Comparison of ENCODE assay signal across 1 cellular context in genomic region chr12:57089259-57090245, GRCh38.
TF ChIP-seq lines count a peak whose summit lies in the region.

No MANE protein-coding gene starts in this region.

TF ChIP-seq in HepG2, 621 proteins besides CTCF, POLR2A, EP300 and RAD21 (continued from another document and continues in another):
- TF ChIP-seq, protein P1, sequence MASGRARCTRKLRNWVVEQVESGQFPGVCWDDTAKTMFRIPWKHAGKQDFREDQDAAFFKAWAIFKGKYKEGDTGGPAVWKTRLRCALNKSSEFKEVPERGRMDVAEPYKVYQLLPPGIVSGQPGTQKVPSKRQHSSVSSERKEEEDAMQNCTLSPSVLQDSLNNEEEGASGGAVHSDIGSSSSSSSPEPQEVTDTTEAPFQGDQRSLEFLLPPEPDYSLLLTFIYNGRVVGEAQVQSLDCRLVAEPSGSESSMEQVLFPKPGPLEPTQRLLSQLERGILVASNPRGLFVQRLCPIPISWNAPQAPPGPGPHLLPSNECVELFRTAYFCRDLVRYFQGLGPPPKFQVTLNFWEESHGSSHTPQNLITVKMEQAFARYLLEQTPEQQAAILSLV (CRISPR knock-in tag; IDR thresholded peaks at IDR 0.05; ENCODE audit: borderline replicate concordance), result no peak
- TF ChIP-seq, protein P2, sequence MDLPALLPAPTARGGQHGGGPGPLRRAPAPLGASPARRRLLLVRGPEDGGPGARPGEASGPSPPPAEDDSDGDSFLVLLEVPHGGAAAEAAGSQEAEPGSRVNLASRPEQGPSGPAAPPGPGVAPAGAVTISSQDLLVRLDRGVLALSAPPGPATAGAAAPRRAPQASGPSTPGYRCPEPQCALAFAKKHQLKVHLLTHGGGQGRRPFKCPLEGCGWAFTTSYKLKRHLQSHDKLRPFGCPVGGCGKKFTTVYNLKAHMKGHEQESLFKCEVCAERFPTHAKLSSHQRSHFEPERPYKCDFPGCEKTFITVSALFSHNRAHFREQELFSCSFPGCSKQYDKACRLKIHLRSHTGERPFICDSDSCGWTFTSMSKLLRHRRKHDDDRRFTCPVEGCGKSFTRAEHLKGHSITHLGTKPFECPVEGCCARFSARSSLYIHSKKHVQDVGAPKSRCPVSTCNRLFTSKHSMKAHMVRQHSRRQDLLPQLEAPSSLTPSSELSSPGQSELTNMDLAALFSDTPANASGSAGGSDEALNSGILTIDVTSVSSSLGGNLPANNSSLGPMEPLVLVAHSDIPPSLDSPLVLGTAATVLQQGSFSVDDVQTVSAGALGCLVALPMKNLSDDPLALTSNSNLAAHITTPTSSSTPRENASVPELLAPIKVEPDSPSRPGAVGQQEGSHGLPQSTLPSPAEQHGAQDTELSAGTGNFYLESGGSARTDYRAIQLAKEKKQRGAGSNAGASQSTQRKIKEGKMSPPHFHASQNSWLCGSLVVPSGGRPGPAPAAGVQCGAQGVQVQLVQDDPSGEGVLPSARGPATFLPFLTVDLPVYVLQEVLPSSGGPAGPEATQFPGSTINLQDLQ (CRISPR knock-in tag; IDR thresholded peaks at IDR 0.05), result 0 out of 2 replicates have a peak, but pooled peaks have one; percentile 40
- no peak for TF ChIP-seq ZFP1 (CRISPR knock-in tag; IDR thresholded peaks at IDR 0.05)
- no peak for TF ChIP-seq ZNF598 (CRISPR knock-in tag; IDR thresholded peaks at IDR 0.05; ENCODE audit: borderline replicate concordance)
- TF ChIP-seq PITX1 (CRISPR knock-in tag; IDR thresholded peaks at IDR 0.05), result 0 out of 2 replicates have a peak, but pooled peaks have one; percentile 15
- TF ChIP-seq SMARCC2 (IDR thresholded peaks at IDR 0.05), result no peak
- TF ChIP-seq ZNF629 (CRISPR knock-in tag; conservative IDR thresholded peaks at IDR 0.05), result no peak
- TF ChIP-seq NR1H2 (CRISPR knock-in tag; IDR thresholded peaks at IDR 0.05; ENCODE audit: borderline replicate concordance, low read depth), result no peak
- TF ChIP-seq ZNF253 (CRISPR knock-in tag; IDR thresholded peaks at IDR 0.05; ENCODE audit: borderline replicate concordance), result no peak
- TF ChIP-seq MED1 (CRISPR knock-in tag; IDR thresholded peaks at IDR 0.05), result 0 out of 2 replicates have a peak, but pooled peaks have one; percentile 8
- TF ChIP-seq RARG (CRISPR knock-in tag; IDR thresholded peaks at IDR 0.05; ENCODE audit: low read depth), result no peak
- no peak for TF ChIP-seq SKI (IDR thresholded peaks at IDR 0.05; ENCODE audit: partially characterized antibody)
- no peak for TF ChIP-seq NRL (CRISPR knock-in tag; IDR thresholded peaks at IDR 0.05; ENCODE audit: borderline replicate concordance)
- TF ChIP-seq TIGD3 (CRISPR knock-in tag; IDR thresholded peaks at IDR 0.05; ENCODE audit: borderline replicate concordance), result no peak
- TF ChIP-seq NFIC (IDR thresholded peaks at IDR 0.05; ENCODE audit: low read length), result no peak
- TF ChIP-seq PRMT3 (CRISPR knock-in tag; IDR thresholded peaks at IDR 0.05; ENCODE audit: borderline replicate concordance, low read depth), result no peak
- no peak for TF ChIP-seq ATF3 (CRISPR knock-in tag; IDR thresholded peaks at IDR 0.05)
- TF ChIP-seq MAFK (conservative IDR thresholded peaks at IDR 0.05 in 1 of 2, IDR thresholded peaks at IDR 0.05 in 1 of 2; ENCODE audit: low read length in 2 of 2), result no peak
- no peak for TF ChIP-seq ZNF33B (CRISPR knock-in tag; IDR thresholded peaks at IDR 0.05)
- TF ChIP-seq PATZ1 (CRISPR knock-in tag; IDR thresholded peaks at IDR 0.05), result no peak; the same call in none of the 2 replicates
- TF ChIP-seq, protein P3, sequence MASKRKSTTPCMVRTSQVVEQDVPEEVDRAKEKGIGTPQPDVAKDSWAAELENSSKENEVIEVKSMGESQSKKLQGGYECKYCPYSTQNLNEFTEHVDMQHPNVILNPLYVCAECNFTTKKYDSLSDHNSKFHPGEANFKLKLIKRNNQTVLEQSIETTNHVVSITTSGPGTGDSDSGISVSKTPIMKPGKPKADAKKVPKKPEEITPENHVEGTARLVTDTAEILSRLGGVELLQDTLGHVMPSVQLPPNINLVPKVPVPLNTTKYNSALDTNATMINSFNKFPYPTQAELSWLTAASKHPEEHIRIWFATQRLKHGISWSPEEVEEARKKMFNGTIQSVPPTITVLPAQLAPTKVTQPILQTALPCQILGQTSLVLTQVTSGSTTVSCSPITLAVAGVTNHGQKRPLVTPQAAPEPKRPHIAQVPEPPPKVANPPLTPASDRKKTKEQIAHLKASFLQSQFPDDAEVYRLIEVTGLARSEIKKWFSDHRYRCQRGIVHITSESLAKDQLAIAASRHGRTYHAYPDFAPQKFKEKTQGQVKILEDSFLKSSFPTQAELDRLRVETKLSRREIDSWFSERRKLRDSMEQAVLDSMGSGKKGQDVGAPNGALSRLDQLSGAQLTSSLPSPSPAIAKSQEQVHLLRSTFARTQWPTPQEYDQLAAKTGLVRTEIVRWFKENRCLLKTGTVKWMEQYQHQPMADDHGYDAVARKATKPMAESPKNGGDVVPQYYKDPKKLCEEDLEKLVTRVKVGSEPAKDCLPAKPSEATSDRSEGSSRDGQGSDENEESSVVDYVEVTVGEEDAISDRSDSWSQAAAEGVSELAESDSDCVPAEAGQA (IDR thresholded peaks at IDR 0.05; ENCODE audit: low read depth), result no peak
- TF ChIP-seq, protein P3 (CRISPR knock-in tag; IDR thresholded peaks at IDR 0.05; ENCODE audit: borderline replicate concordance), result no peak
- no peak for TF ChIP-seq ELK4 (CRISPR knock-in tag; IDR thresholded peaks at IDR 0.05; ENCODE audit: borderline replicate concordance)
- no peak for TF ChIP-seq SRSF1 (optimal IDR thresholded peaks at IDR 0.05; ENCODE audit: low read depth, low read length)
- no peak for TF ChIP-seq ZNF564 (CRISPR knock-in tag; IDR thresholded peaks at IDR 0.05)
- TF ChIP-seq, protein P4, sequence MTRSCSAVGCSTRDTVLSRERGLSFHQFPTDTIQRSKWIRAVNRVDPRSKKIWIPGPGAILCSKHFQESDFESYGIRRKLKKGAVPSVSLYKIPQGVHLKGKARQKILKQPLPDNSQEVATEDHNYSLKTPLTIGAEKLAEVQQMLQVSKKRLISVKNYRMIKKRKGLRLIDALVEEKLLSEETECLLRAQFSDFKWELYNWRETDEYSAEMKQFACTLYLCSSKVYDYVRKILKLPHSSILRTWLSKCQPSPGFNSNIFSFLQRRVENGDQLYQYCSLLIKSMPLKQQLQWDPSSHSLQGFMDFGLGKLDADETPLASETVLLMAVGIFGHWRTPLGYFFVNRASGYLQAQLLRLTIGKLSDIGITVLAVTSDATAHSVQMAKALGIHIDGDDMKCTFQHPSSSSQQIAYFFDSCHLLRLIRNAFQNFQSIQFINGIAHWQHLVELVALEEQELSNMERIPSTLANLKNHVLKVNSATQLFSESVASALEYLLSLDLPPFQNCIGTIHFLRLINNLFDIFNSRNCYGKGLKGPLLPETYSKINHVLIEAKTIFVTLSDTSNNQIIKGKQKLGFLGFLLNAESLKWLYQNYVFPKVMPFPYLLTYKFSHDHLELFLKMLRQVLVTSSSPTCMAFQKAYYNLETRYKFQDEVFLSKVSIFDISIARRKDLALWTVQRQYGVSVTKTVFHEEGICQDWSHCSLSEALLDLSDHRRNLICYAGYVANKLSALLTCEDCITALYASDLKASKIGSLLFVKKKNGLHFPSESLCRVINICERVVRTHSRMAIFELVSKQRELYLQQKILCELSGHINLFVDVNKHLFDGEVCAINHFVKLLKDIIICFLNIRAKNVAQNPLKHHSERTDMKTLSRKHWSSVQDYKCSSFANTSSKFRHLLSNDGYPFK (CRISPR knock-in tag; IDR thresholded peaks at IDR 0.05; ENCODE audit: borderline replicate concordance), result no peak
- no peak for TF ChIP-seq DBP (CRISPR knock-in tag; IDR thresholded peaks at IDR 0.05; ENCODE audit: not compliant biosample characterization)
- TF ChIP-seq, protein P5, sequence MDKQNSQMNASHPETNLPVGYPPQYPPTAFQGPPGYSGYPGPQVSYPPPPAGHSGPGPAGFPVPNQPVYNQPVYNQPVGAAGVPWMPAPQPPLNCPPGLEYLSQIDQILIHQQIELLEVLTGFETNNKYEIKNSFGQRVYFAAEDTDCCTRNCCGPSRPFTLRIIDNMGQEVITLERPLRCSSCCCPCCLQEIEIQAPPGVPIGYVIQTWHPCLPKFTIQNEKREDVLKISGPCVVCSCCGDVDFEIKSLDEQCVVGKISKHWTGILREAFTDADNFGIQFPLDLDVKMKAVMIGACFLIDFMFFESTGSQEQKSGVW (CRISPR knock-in tag; IDR thresholded peaks at IDR 0.05; ENCODE audit: borderline replicate concordance), result no peak
- peak; percentile 19 for TF ChIP-seq MED8 (CRISPR knock-in tag; IDR thresholded peaks at IDR 0.05; ENCODE audit: insufficient replicate concordance)
- 0 out of 2 replicates have a peak, but pooled peaks have one; percentile 20 for TF ChIP-seq ZNF350 (CRISPR knock-in tag; IDR thresholded peaks at IDR 0.05; ENCODE audit: borderline replicate concordance, low read depth)
- TF ChIP-seq SIX1 (CRISPR knock-in tag; IDR thresholded peaks at IDR 0.05; ENCODE audit: borderline replicate concordance), result no peak
- no peak for TF ChIP-seq NFE2 (CRISPR knock-in tag; IDR thresholded peaks at IDR 0.05)
- peak; percentile 60; the same call in 1 of the 2 replicates for TF ChIP-seq HNF4G (IDR thresholded peaks at IDR 0.05; ENCODE audit: borderline replicate concordance, low read depth, low read length)
- TF ChIP-seq HNF4G (CRISPR knock-in tag; IDR thresholded peaks at IDR 0.05; ENCODE audit: borderline replicate concordance, low read depth), result no peak
- peak; percentile 30 for TF ChIP-seq SAP130 (CRISPR knock-in tag; IDR thresholded peaks at IDR 0.05; ENCODE audit: low read depth)
- TF ChIP-seq, protein P6, sequence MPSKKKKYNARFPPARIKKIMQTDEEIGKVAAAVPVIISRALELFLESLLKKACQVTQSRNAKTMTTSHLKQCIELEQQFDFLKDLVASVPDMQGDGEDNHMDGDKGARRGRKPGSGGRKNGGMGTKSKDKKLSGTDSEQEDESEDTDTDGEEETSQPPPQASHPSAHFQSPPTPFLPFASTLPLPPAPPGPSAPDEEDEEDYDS (CRISPR knock-in tag; IDR thresholded peaks at IDR 0.05), result no peak
- TF ChIP-seq ZNF597 (CRISPR knock-in tag; IDR thresholded peaks at IDR 0.05), result no peak
- no peak for TF ChIP-seq ARNT (IDR thresholded peaks at IDR 0.05)
- no peak for TF ChIP-seq HOXA5 (CRISPR knock-in tag; IDR thresholded peaks at IDR 0.05)
